8 cellular contexts compared by ENCODE assay signal in genomic region chr16:3023415-3023668, GRCh38. TPM values are rescaled to one million over a fixed set of nuclear protein-coding genes. Genes with fewer than 3 reads are reported as not detected.
A peak's percentile ranks its signal among the peaks of the same experiment; 100 is the strongest.
DNase-seq lines count a peak whose midpoint lies in the region; ATAC-seq and TF ChIP-seq lines count a peak whose summit lies in the region.

No MANE protein-coding gene starts in this region.

- no peak for ATAC-seq in mucosa of descending colon

- intact Hi-C loops in mucosa of descending colon (cut with DNase I, micrococcal nuclease), result no loop called here

- no peaks in the 10 kb centered on the region for H3K9me3 ChIP-seq in mucosa of descending colon

- H3K27ac ChIP-seq in RWPE1 (peak overlapping the region; percentile 99), coronary artery (peak overlapping the region; percentile 96 to 100), urinary bladder (ENCODE audit: low read depth) (peak overlapping the region; percentile 90)

- peaks cover 55% of the 10 kb centered on the region for H3K4me1 ChIP-seq in mucosa of descending colon (ENCODE audit: low read depth)
- H3K4me1 ChIP-seq in urinary bladder (ENCODE audit: insufficient read depth), result peaks cover 2% of the 10 kb centered on the region

- POLR2A ChIA-PET in RWPE1 (lab: Yijun Ruan, JAX; ENCODE audit: low non-redundant PET), result interaction anchor here (4.1 to 5.0 kb wide), 2 partner anchors 12 to 18 kb away, joined by 48 to 49 read pairs; no protein-coding TSS in a partner anchor

- DNase-seq in stimulated activated CD4-positive, alpha-beta T cell treated with anti-CD3 and anti-CD28 coated beads, Interleukin-15, amount 100 ng/mL, for 24 hours, result peak; percentile 51
- no peak for DNase-seq in stimulated activated CD4-positive, alpha-beta T cell treated with anti-CD3 and anti-CD28 coated beads, Interleukin-4, amount 100 ng/mL, for 24 hours
- DNase-seq in RWPE1 (ENCODE audit: low spot score), result peak; percentile 63
- DNase-seq in coronary artery (ENCODE audit: low spot score), result peak; percentile 84
- DNase-seq in mucosa of descending colon, result peak in 1 of 3 donors; percentile 58
- no peak for DNase-seq in NCI-H1105 (lab: John Stamatoyannopoulos, UW)
- no peak for DNase-seq in NCI-H1417 (lab: John Stamatoyannopoulos, UW)

- H3K4me3 ChIP-seq in coronary artery, result peak overlapping the region; percentile 97
- H3K4me3 ChIP-seq in mucosa of descending colon, result peak overlapping the region; percentile 6
- peak overlapping the region; percentile 50 for H3K4me3 ChIP-seq in urinary bladder (ENCODE audit: low read depth, low read length)

- H3K36me3 ChIP-seq in mucosa of descending colon (ENCODE audit: low read depth) (no peaks in the 10 kb centered on the region), urinary bladder (ENCODE audit: insufficient read depth) (no peaks in the 10 kb centered on the region)

- TF ChIP-seq CTCF in RWPE1 (conservative IDR thresholded peaks at IDR 0.05; ENCODE audit: low read depth), result no peak
- TF ChIP-seq CTCF in coronary artery (IDR thresholded peaks at IDR 0.05), result no peak
- TF ChIP-seq CTCF in mucosa of descending colon (IDR thresholded peaks at IDR 0.05), result no peak

- CTCF ChIA-PET in RWPE1 (lab: Yijun Ruan, JAX), result no interaction called here

- 14% methylated on average over 6 of the region's 6 CpGs for WGBS in urinary bladder

RNA-seq across cellular contexts. Expression of gene HCFC1R1, which starts 0.4 kb away (rescaled TPM):
- total RNA-seq in mucosa of descending colon (10 to 100 TPM; 19.7 to 33.3 (median 26.5) TPM), urinary bladder (29.1 TPM)
- polyA plus RNA-seq in urinary bladder, result 91.8 TPM

RNA-seq across cellular contexts. Expression of gene THOC6, which starts 0.5 kb away (rescaled TPM):
- total RNA-seq in mucosa of descending colon, result 10 to 100 TPM; 23.7 to 26.0 (median 25.7) TPM
- total RNA-seq in urinary bladder, result 9.8 TPM
- 22.8 TPM for polyA plus RNA-seq in urinary bladder

RNA-seq across cellular contexts. Expression of gene TNFRSF12A, which starts 3.2 kb away (rescaled TPM):
- 1 to 10 TPM; 5.4 to 8.6 (median 6.7) TPM for total RNA-seq in mucosa of descending colon
- total RNA-seq in urinary bladder, result 20.1 TPM
- polyA plus RNA-seq in urinary bladder, result 16.2 TPM

RNA-seq across cellular contexts. Expression of gene CLDN6, which starts 5.4 kb away (rescaled TPM):
- total RNA-seq in mucosa of descending colon (not detected), urinary bladder (not detected)
- polyA plus RNA-seq in urinary bladder, result not detected

RNA-seq across cellular contexts. Expression of gene CLDN9, which starts 10.6 kb away (rescaled TPM):
- total RNA-seq in mucosa of descending colon (under 1 TPM; 0.14 to 0.61 (median 0.47) TPM), urinary bladder (not detected)
- 0.04 TPM for polyA plus RNA-seq in urinary bladder

Comparison
In these comparisons a context has a peak if more than half of its experiments do, and no peak if none do; other contexts are left out.
1. DNase-seq: peak in stimulated activated CD4-positive, alpha-beta T cell treated with anti-CD3 and anti-CD28 coated beads, Interleukin-15, amount 100 ng/mL, for 24 hours (single experiment), RWPE1 (single experiment) and coronary artery (single experiment); none in stimulated activated CD4-positive, alpha-beta T cell treated with anti-CD3 and anti-CD28 coated beads, Interleukin-4, amount 100 ng/mL, for 24 hours (single experiment), NCI-H1105 (single experiment) and NCI-H1417 (0 of 3).
2. H3K4me3 ChIP-seq: peak in every context shown above with its lines; median percentile 97 in coronary artery; 50 in urinary bladder; 6 in mucosa of descending colon.
3. Peak in every context shown above with its lines, with median percentiles within 50 percentile points of each other: H3K27ac ChIP-seq.